ENCODE assay signal across 11 cellular contexts in genomic region chr15:73239564-73240208, GRCh38.
DNase-seq lines count a peak whose midpoint lies in the region; ATAC-seq, FAIRE-seq and TF ChIP-seq lines count a peak whose summit lies in the region.
"Had no signal": no experiment of that assay in that cellular context is flagged by ENCODE, and none has a peak within 500 bp of the region (broad histone marks: within the 10 kb centered on the region; RNA-seq: fewer than 3 reads in every experiment).

No MANE protein-coding gene starts in this region.

- FAIRE-seq in A549 (lab: Jason Lieb, UNC) = no peak

- H2AFZ ChIP-seq in GM23338 = no peak overlapping the region

- no peak overlapping the region for H3K27ac ChIP-seq in A549
- no peak overlapping the region for H3K27ac ChIP-seq in GM23338 (ENCODE audit: low read depth)
- no peak overlapping the region for H3K27ac ChIP-seq in RWPE2 (ENCODE audit: poor library complexity, severe bottlenecking)
- H3K27ac ChIP-seq: testis had no signal

- 74% methylated on average over 10 of the region's 10 CpGs for WGBS in A549 (ENCODE audit: missing lambda C conversion rate)

- DNase-seq in A549 (ENCODE audit: low read depth in 1 of 2, low spot score in 1 of 2) (peak in 1 of 2 experiments; percentile 40), GM23338 (ENCODE audit: low spot score) (peak; percentile 34), RWPE2 (ENCODE audit: low spot score) (no peak), fibroblast of villous mesenchyme (ENCODE audit: low read depth) (peak; percentile 13), NCI-H187 treated with DMSO at 0.1 percent for 48 hours (lab: John Stamatoyannopoulos, UW) (no peak)
- DNase-seq in activated CD4-positive, alpha-beta memory T cell treated with anti-CD3 and anti-CD28 coated beads, Interleukin-2, amount 10 ng/mL, durations not matched to agents 7 days and 5 days = no peak
- DNase-seq in stimulated activated naive CD8-positive, alpha-beta T cell treated with anti-CD3 and anti-CD28 coated beads, Interleukin-15, amount 100 ng/mL, for 72 hours = no peak
- DNase-seq: CD4-positive, CD25-positive, alpha-beta regulatory T cell; stimulated activated CD4-positive, alpha-beta T cell treated with anti-CD3 and anti-CD28 coated beads, Interleukin-2, amount 100 ng/mL, for 48 hours; testis had no signal

- H3K9me3 ChIP-seq in A549 (no peaks in the 10 kb centered on the region), RWPE2 (ENCODE audit: severe bottlenecking) (no peaks in the 10 kb centered on the region)
- H3K9me3 ChIP-seq: testis had no signal

- no peaks in the 10 kb centered on the region for H3K79me2 ChIP-seq in GM23338 (replicated peaks; ENCODE audit: insufficient read depth)

- no peak for TF ChIP-seq EP300 in A549 (IDR thresholded peaks at IDR 0.05)

- H3F3A ChIP-seq in GM23338 (replicated peaks; ENCODE audit: low read depth) = no peaks in the 10 kb centered on the region

- H3K4me1 ChIP-seq in A549 (no peaks in the 10 kb centered on the region), GM23338 (ENCODE audit: insufficient read depth) (no peaks in the 10 kb centered on the region), RWPE2 (ENCODE audit: insufficient read depth, poor library complexity, severe bottlenecking) (no peaks in the 10 kb centered on the region)
- H3K4me1 ChIP-seq: testis had no signal

- peaks cover 3% of the 10 kb centered on the region for H3K27me3 Mint-ChIP-seq in GM23338 (ENCODE audit: insufficient read depth, low read depth, poor library complexity)
- no peaks in the 10 kb centered on the region for H3K27me3 Mint-ChIP-seq in activated CD4-positive, alpha-beta memory T cell treated with anti-CD3 and anti-CD28 coated beads, Interleukin-2, amount 10 ng/mL, durations not matched to agents 7 days and 5 days
- H3K27me3 Mint-ChIP-seq in stimulated activated naive CD8-positive, alpha-beta T cell treated with anti-CD3 and anti-CD28 coated beads, Interleukin-15, amount 100 ng/mL, for 72 hours = no peaks in the 10 kb centered on the region

- CTCF ChIA-PET in A549 (lab: Yijun Ruan, JAX) = interaction anchor here (0.6 to 6.6 kb wide), 21 partner anchors 8 to 542 kb away, joined by 3 to 78 read pairs (median 4); no protein-coding TSS in a partner anchor
- CTCF ChIA-PET in activated CD4-positive, alpha-beta memory T cell treated with anti-CD3 and anti-CD28 coated beads, Interleukin-2, amount 10 ng/mL, durations not matched to agents 7 days and 5 days (lab: Charles Lee) = interaction anchor here (1.0 to 5.8 kb wide), 7 partner anchors 12 to 517 kb away, joined by 3 to 47 read pairs (median 5); no protein-coding TSS in a partner anchor

- H3K36me3 ChIP-seq in GM23338 (ENCODE audit: insufficient read depth) (no peaks in the 10 kb centered on the region), RWPE2 (ENCODE audit: low read depth) (no peaks in the 10 kb centered on the region)

- no peak overlapping the region for H3K4me3 ChIP-seq in A549
- no peak overlapping the region for H3K4me3 ChIP-seq in GM23338
- no peak overlapping the region for H3K4me3 ChIP-seq in RWPE2 (ENCODE audit: severe bottlenecking)
- H3K4me3 ChIP-seq in fibroblast of villous mesenchyme (ENCODE audit: low read depth, low read length) = no peak overlapping the region
- H3K4me3 ChIP-seq: testis had no signal

- H3K4me2 ChIP-seq in A549 (no peak overlapping the region), GM23338 (no peak overlapping the region)

- ATAC-seq in A549 = peak; percentile 79 to 85; a peak in 4 of 6 replicates
- peak; percentile 74 for ATAC-seq in GM23338
- ATAC-seq in RWPE2 (ENCODE audit: low read depth) = peak; percentile 68; the same call in 2 of the 3 replicates
- ATAC-seq in GM21390 (IDR thresholded peaks at IDR 0.05; ENCODE audit: unreplicated experiment) = no peak
- ATAC-seq in stimulated activated naive CD8-positive, alpha-beta T cell treated with anti-CD3 and anti-CD28 coated beads, Interleukin-15, amount 100 ng/mL, for 72 hours = no peak

- no peaks in the 10 kb centered on the region for H4K20me1 ChIP-seq in GM23338 (replicated peaks; ENCODE audit: insufficient read depth)

- no peak overlapping the region for H3K4me3 Mint-ChIP-seq in GM23338
- no peak overlapping the region for H3K4me3 Mint-ChIP-seq in activated CD4-positive, alpha-beta memory T cell treated with anti-CD3 and anti-CD28 coated beads, Interleukin-2, amount 10 ng/mL, durations not matched to agents 7 days and 5 days
- no peak overlapping the region for H3K4me3 Mint-ChIP-seq in stimulated activated naive CD8-positive, alpha-beta T cell treated with anti-CD3 and anti-CD28 coated beads, Interleukin-15, amount 100 ng/mL, for 72 hours
- H3K4me3 Mint-ChIP-seq: CD4-positive, CD25-positive, alpha-beta regulatory T cell had no signal

- no peaks in the 10 kb centered on the region for H3K9me3 Mint-ChIP-seq in GM23338
- no peaks in the 10 kb centered on the region for H3K9me3 Mint-ChIP-seq in activated CD4-positive, alpha-beta memory T cell treated with anti-CD3 and anti-CD28 coated beads, Interleukin-2, amount 10 ng/mL, durations not matched to agents 7 days and 5 days
- H3K9me3 Mint-ChIP-seq in stimulated activated naive CD8-positive, alpha-beta T cell treated with anti-CD3 and anti-CD28 coated beads, Interleukin-15, amount 100 ng/mL, for 72 hours = no peaks in the 10 kb centered on the region

- H3K27me3 ChIP-seq in GM23338 (ENCODE audit: insufficient read depth) = no peaks in the 10 kb centered on the region
- no peaks in the 10 kb centered on the region for H3K27me3 ChIP-seq in RWPE2 (ENCODE audit: insufficient read depth, poor library complexity, severe bottlenecking)
- H3K27me3 ChIP-seq: testis had no signal

- H3K9me2 ChIP-seq in GM23338 (ENCODE audit: insufficient read depth) = no peaks in the 10 kb centered on the region

- POLR2A ChIA-PET in A549 (lab: Yijun Ruan, JAX) = no interaction called here
- POLR2A ChIA-PET in activated CD4-positive, alpha-beta memory T cell treated with anti-CD3 and anti-CD28 coated beads, Interleukin-2, amount 10 ng/mL, durations not matched to agents 7 days and 5 days (lab: Charles Lee) = no interaction called here

- TF ChIP-seq CTCF in A549 (IDR thresholded peaks at IDR 0.05) = peak; percentile 27
- peak; percentile 32 to 71 for TF ChIP-seq CTCF in GM23338 (conservative IDR thresholded peaks at IDR 0.05; ENCODE audit: low read depth in 2 of 2)
- peak; percentile 15 for TF ChIP-seq CTCF in RWPE2 (IDR thresholded peaks at IDR 0.05; ENCODE audit: poor library complexity, severe bottlenecking)
- peak; percentile 35 for TF ChIP-seq CTCF in fibroblast of villous mesenchyme (IDR thresholded peaks at IDR 0.05; ENCODE audit: insufficient read depth, low read depth, low read length)

- H3K4me1 Mint-ChIP-seq in GM23338 = no peaks in the 10 kb centered on the region
- H3K4me1 Mint-ChIP-seq in activated CD4-positive, alpha-beta memory T cell treated with anti-CD3 and anti-CD28 coated beads, Interleukin-2, amount 10 ng/mL, durations not matched to agents 7 days and 5 days = peaks cover 19% of the 10 kb centered on the region
- H3K4me1 Mint-ChIP-seq in stimulated activated naive CD8-positive, alpha-beta T cell treated with anti-CD3 and anti-CD28 coated beads, Interleukin-15, amount 100 ng/mL, for 72 hours = no peaks in the 10 kb centered on the region

- H3K36me3 Mint-ChIP-seq in GM23338 (ENCODE audit: low read depth) = no peaks in the 10 kb centered on the region
- H3K36me3 Mint-ChIP-seq in activated CD4-positive, alpha-beta memory T cell treated with anti-CD3 and anti-CD28 coated beads, Interleukin-2, amount 10 ng/mL, durations not matched to agents 7 days and 5 days (ENCODE audit: low read depth) = no peaks in the 10 kb centered on the region
- H3K36me3 Mint-ChIP-seq: CD4-positive, CD25-positive, alpha-beta regulatory T cell had no signal

- no peak for TF ChIP-seq POLR2A in A549 (IDR thresholded peaks at IDR 0.05; ENCODE audit: low read length)

- no peak overlapping the region for H3K27ac Mint-ChIP-seq in GM23338
- H3K27ac Mint-ChIP-seq in activated CD4-positive, alpha-beta memory T cell treated with anti-CD3 and anti-CD28 coated beads, Interleukin-2, amount 10 ng/mL, durations not matched to agents 7 days and 5 days = no peak overlapping the region
- H3K27ac Mint-ChIP-seq in stimulated activated naive CD8-positive, alpha-beta T cell treated with anti-CD3 and anti-CD28 coated beads, Interleukin-15, amount 100 ng/mL, for 72 hours = no peak overlapping the region

- TF ChIP-seq RAD21 in A549 (conservative IDR thresholded peaks at IDR 0.05 in 1 of 2, IDR thresholded peaks at IDR 0.05 in 1 of 2) = peak; percentile 41 to 50; a peak in 3 of 5 replicates

TF ChIP-seq in A549, 52 proteins besides CTCF, POLR2A, EP300 and RAD21:
- TF ChIP-seq HDAC2 (IDR thresholded peaks at IDR 0.05) (no peak), RARB (CRISPR knock-in tag; IDR thresholded peaks at IDR 0.05) (no peak), SMC3 (IDR thresholded peaks at IDR 0.05) (0 out of 3 replicates have a peak, but pooled peaks have one; percentile 18), MYC (IDR thresholded peaks at IDR 0.05; ENCODE audit: borderline replicate concordance, low read length) (no peak), ZSCAN20 (CRISPR knock-in tag; IDR thresholded peaks at IDR 0.05) (no peak)

TF ChIP-seq in GM23338, 12 proteins besides CTCF, POLR2A, EP300 and RAD21 (continues in another document):
- no peak for TF ChIP-seq ZNF114 (CRISPR knock-in tag; IDR thresholded peaks at IDR 0.05)
- no peak for TF ChIP-seq POLR2AphosphoS5 (IDR thresholded peaks at IDR 0.05; ENCODE audit: low read depth)

Comparison
In these comparisons a context has a peak if more than half of its experiments do, and no peak if none do; other contexts are left out.
1. ATAC-seq: peak in A549 (2 of 2), GM23338 (single experiment) and RWPE2 (single experiment); none in GM21390 (single experiment) and stimulated activated naive CD8-positive, alpha-beta T cell treated with anti-CD3 and anti-CD28 coated beads, Interleukin-15, amount 100 ng/mL, for 72 hours (single experiment).
2. DNase-seq: peak in GM23338 (single experiment) and fibroblast of villous mesenchyme (single experiment); none in RWPE2 (single experiment), activated CD4-positive, alpha-beta memory T cell treated with anti-CD3 and anti-CD28 coated beads, Interleukin-2, amount 10 ng/mL, durations not matched to agents 7 days and 5 days (single experiment), stimulated activated naive CD8-positive, alpha-beta T cell treated with anti-CD3 and anti-CD28 coated beads, Interleukin-15, amount 100 ng/mL, for 72 hours (0 of 2) and NCI-H187 treated with DMSO at 0.1 percent for 48 hours (single experiment).
3. Peak in every context shown above with its lines, with median percentiles within 50 percentile points of each other: CTCF ChIP-seq.